Comparison of ENCODE assay signal across 8 cellular contexts in the genomic region with DNA sequence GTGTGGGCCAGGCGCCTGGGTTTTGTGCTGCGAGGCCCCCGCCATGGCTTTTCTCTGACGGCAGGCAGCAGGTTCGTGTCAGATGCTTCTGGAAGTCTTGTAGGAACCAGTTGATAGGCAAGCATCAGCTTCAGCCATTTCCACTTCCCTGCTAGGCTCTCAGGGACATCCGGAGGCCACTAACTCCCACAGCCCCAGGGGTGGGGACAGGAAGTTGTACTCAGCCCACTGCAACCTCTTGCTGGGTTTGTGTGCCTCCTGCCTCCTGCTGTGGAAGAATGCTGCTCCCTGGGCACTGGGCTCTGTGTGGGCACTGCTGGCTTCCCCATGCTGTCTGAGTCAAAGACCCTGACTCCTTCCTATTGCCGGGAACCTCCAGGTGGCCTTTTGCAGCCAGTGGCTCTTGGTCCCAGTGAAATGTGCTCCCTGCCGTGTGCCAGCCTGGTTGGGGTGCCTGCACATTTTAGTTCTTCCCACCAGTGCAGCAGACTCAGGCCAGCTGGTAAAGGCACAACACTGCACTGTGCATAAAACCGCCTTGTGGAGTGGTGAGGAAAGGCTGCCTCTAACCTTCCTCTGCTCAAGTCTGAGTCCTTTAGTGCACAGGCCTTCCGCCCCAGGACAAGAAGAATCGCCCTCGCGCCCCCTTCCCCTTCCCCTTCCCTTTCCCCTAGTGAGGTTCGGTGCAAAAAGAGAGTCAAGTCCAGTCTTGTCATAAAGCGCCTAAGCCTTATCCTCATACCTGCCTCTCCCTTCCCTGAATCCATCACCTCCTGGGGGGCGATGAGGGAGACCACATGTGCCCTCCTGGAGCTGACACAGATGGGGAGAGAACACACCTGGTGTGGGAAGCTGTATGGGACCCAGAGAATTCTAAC. TPM values are rescaled to one million over a fixed set of nuclear protein-coding genes. Genes with fewer than 3 reads are reported as not detected.
A peak's percentile ranks its signal among the peaks of the same experiment; 100 is the strongest.
DNase-seq lines count a peak whose midpoint lies in the region; ATAC-seq and TF ChIP-seq lines count a peak whose summit lies in the region.

No MANE protein-coding gene starts in this region.

- ATAC-seq in HG03378 (IDR thresholded peaks at IDR 0.05; ENCODE audit: unreplicated experiment) (peak; percentile 62), GM18873 (IDR thresholded peaks at IDR 0.05; ENCODE audit: low FRiP score, unreplicated experiment) (no peak), HG02763 (IDR thresholded peaks at IDR 0.05; ENCODE audit: unreplicated experiment) (no peak)
- peak; percentile 51 for ATAC-seq in activated T-helper 17 cell treated with anti-CD3 and anti-CD28 coated beads, Interleukin-2, amount 50 U/mL, for 72 hours (replicated peaks)

- no peaks in the 10 kb centered on the region for H3K9me3 Mint-ChIP-seq in activated T-helper 17 cell treated with anti-CD3 and anti-CD28 coated beads, Interleukin-2, amount 50 U/mL, for 72 hours
- peaks cover 6% of the 10 kb centered on the region for H3K9me3 Mint-ChIP-seq in mesothelial cell of epicardium

- peaks cover 48% of the 10 kb centered on the region for H3K36me3 Mint-ChIP-seq in activated T-helper 17 cell treated with anti-CD3 and anti-CD28 coated beads, Interleukin-2, amount 50 U/mL, for 72 hours (ENCODE audit: low read depth)
- H3K36me3 Mint-ChIP-seq in mesothelial cell of epicardium, result peaks cover 10% of the 10 kb centered on the region

- no peak for TF ChIP-seq CTCF in mesothelial cell of epicardium (IDR thresholded peaks at IDR 0.05; ENCODE audit: unreplicated experiment)

- peaks cover 60% of the 10 kb centered on the region for H3K4me1 Mint-ChIP-seq in activated T-helper 17 cell treated with anti-CD3 and anti-CD28 coated beads, Interleukin-2, amount 50 U/mL, for 72 hours
- H3K4me1 Mint-ChIP-seq in mesothelial cell of epicardium, result peaks cover 36% of the 10 kb centered on the region

- peak overlapping the region; percentile 97 for H3K27ac Mint-ChIP-seq in activated T-helper 17 cell treated with anti-CD3 and anti-CD28 coated beads, Interleukin-2, amount 50 U/mL, for 72 hours
- peak overlapping the region; percentile 80 for H3K27ac Mint-ChIP-seq in mesothelial cell of epicardium

- peak overlapping the region; percentile 86 for H3K4me3 Mint-ChIP-seq in activated T-helper 17 cell treated with anti-CD3 and anti-CD28 coated beads, Interleukin-2, amount 50 U/mL, for 72 hours
- H3K4me3 Mint-ChIP-seq in mesothelial cell of epicardium, result no peak overlapping the region

- peak; percentile 58 for DNase-seq in GM19238 (ENCODE audit: insufficient read length, low spot score)
- no peak for DNase-seq in mesothelial cell of epicardium (ENCODE audit: low spot score in 2 of 2, unreplicated experiment in 2 of 2)
- no peak for DNase-seq in OCI-M2 (lab: John Stamatoyannopoulos, UW; ENCODE audit: unreplicated experiment)
- no peak for DNase-seq in effector CD8-positive, alpha-beta T cell (lab: John Stamatoyannopoulos, UW)

- H3K27me3 Mint-ChIP-seq in activated T-helper 17 cell treated with anti-CD3 and anti-CD28 coated beads, Interleukin-2, amount 50 U/mL, for 72 hours, result no peaks in the 10 kb centered on the region
- no peaks in the 10 kb centered on the region for H3K27me3 Mint-ChIP-seq in mesothelial cell of epicardium (ENCODE audit: low read depth)

RNA-seq across cellular contexts. Expression of a gene that starts 16.6 kb away (rescaled TPM):
- total RNA-seq in activated T-helper 17 cell treated with anti-CD3 and anti-CD28 coated beads, Interleukin-2, amount 50 U/mL, for 72 hours, result under 1 TPM; 0.11 to 0.48 TPM
- total RNA-seq in mesothelial cell of epicardium, result 0.65 to 0.86 TPM (median 0.66 TPM) in 3 replicates

RNA-seq across cellular contexts. Expression of a gene that starts 48.3 kb away (rescaled TPM):
- total RNA-seq in activated T-helper 17 cell treated with anti-CD3 and anti-CD28 coated beads, Interleukin-2, amount 50 U/mL, for 72 hours, result 10 to 100 TPM; 16.9 to 19.0 TPM
- total RNA-seq in mesothelial cell of epicardium, result 21.8 to 22.3 TPM (median 21.8 TPM) in 3 replicates

Comparison
In these comparisons a context has a peak if more than half of its experiments do, and no peak if none do; other contexts are left out.
1. ATAC-seq: peak in HG03378 (single experiment) and activated T-helper 17 cell treated with anti-CD3 and anti-CD28 coated beads, Interleukin-2, amount 50 U/mL, for 72 hours (single experiment); none in GM18873 (single experiment) and HG02763 (single experiment).